Comparison of ENCODE assay signal across 10 cellular contexts in genomic region chr10:104622598-104623209, GRCh38. TPM values are rescaled to one million over a fixed set of nuclear protein-coding genes. Genes with fewer than 3 reads are reported as not detected.
DNase-seq lines count a peak whose midpoint lies in the region; ATAC-seq, FAIRE-seq and TF ChIP-seq lines count a peak whose summit lies in the region.
"Had no signal": no experiment of that assay in that cellular context is flagged by ENCODE, and none has a peak within 500 bp of the region (broad histone marks: within the 10 kb centered on the region; RNA-seq: fewer than 3 reads in every experiment).

No MANE protein-coding gene starts in this region.

- ATAC-seq in GM18505 (IDR thresholded peaks at IDR 0.05; ENCODE audit: unreplicated experiment) (no peak), GM19023 (IDR thresholded peaks at IDR 0.05; ENCODE audit: unreplicated experiment) (no peak)

- no peak overlapping the region for H3K4me3 ChIP-seq in coronary artery
- H3K4me3 ChIP-seq: HAP-1 had no signal

- TF ChIP-seq CTCF in D721Med (IDR thresholded peaks at IDR 0.05; ENCODE audit: insufficient read depth, missing control alignments): peak; percentile 68
- peak; percentile 38 for TF ChIP-seq CTCF in RWPE1 (conservative IDR thresholded peaks at IDR 0.05; ENCODE audit: low read depth)
- TF ChIP-seq CTCF in coronary artery (IDR thresholded peaks at IDR 0.05): no peak

- POLR2A ChIA-PET in RWPE1 (lab: Yijun Ruan, JAX; ENCODE audit: low non-redundant PET): no interaction called here

- CTCF ChIA-PET in RWPE1 (lab: Yijun Ruan, JAX): interaction anchor here (0.5 to 1.4 kb wide), 20 partner anchors 9 to 348 kb away, joined by 3 to 38 read pairs (median 5); no protein-coding TSS in a partner anchor

- DNase-seq in D721Med (ENCODE audit: insufficient read length, low spot score): no peak
- DNase-seq in H4 (ENCODE audit: low spot score): peak; percentile 13
- DNase-seq in RWPE1 (ENCODE audit: low spot score): peak; percentile 78
- peak; percentile 81 for DNase-seq in islet precursor cell
- no peak for DNase-seq in NCI-H2081 treated with DMSO at 0.1 percent for 48 hours (lab: John Stamatoyannopoulos, UW)
- DNase-seq in coronary artery (ENCODE audit: low spot score): no peak

- no peak for TF ChIP-seq POLR2A in GM18505 (IDR thresholded peaks at IDR 0.05; ENCODE audit: borderline replicate concordance, extremely low read depth, insufficient read depth, insufficient read length)

- H3K27ac ChIP-seq in RWPE1 (no peak overlapping the region), coronary artery (no peak overlapping the region)

- no peak for FAIRE-seq in D721Med (lab: Jason Lieb, UNC)

RNA-seq across cellular contexts. Expression of gene SORCS3, which starts 18.4 kb away (rescaled TPM):
- total RNA-seq in H4 (2014; rRNA removed; shearing (Covaris generic)): not detected in 2 replicates
- total RNA-seq: T-helper 2 cell treated with Interferon-gamma antibody and Interleukin-4, amounts not matched to agents 100 ng/mL and 5 ng/mL, for 36 hours had no signal

Comparison
In these comparisons a context has a peak if more than half of its experiments do, and no peak if none do; other contexts are left out.
1. DNase-seq: peak in H4 (single experiment), RWPE1 (single experiment) and islet precursor cell (single experiment); none in D721Med (single experiment), NCI-H2081 treated with DMSO at 0.1 percent for 48 hours (single experiment) and coronary artery (single experiment).